ENCODE assay signal across 13 cellular contexts in the genomic region with DNA sequence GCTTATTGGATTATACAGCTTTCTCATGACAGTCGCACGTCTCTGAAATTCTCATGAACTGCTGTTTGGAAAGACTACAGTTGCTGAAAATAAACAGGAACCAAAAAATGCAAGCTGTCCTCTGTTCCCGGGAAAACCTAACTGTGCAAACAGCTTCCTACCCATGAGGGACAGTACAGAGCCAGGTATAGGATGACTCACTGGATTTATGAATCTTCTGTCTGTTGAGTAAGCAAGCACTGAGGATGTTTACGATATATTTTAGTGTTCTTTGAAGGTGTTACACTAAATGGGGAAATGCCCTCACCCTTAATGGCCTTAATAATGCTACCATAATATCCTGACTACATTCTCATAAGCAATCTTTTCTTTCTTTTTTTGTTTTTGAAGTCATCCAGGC.
"Had no signal": no experiment of that assay in that cellular context is flagged by ENCODE, and none has a peak within 500 bp of the region (broad histone marks: within the 10 kb centered on the region; RNA-seq: fewer than 3 reads in every experiment).

No MANE protein-coding gene starts in this region.

- FAIRE-seq: pancreas had no signal

- H3K4me3 ChIP-seq: ascending aorta, cardiac muscle cell, colonic mucosa, gastroesophageal sphincter, pancreas, transverse colon had no signal

- H3K27ac Mint-ChIP-seq: activated CD4-positive, alpha-beta memory T cell treated with anti-CD3 and anti-CD28 coated beads, Interleukin-2, amount 10 ng/mL, durations not matched to agents 7 days and 5 days; activated CD4-positive, alpha-beta T cell treated with anti-CD3 and anti-CD28 coated beads for 36 hours; mesothelial cell of epicardium; stimulated activated memory B cell treated with anti-CD40 and anti-IgM and Interleukin-4, amounts not matched to agents 10 μg/mL and 1 μg/mL and 100 μg/mL, for 72 hours had no signal

- H3K4me1 ChIP-seq: colonic mucosa, gastroesophageal sphincter had no signal

- DNase-seq: activated CD4-positive, alpha-beta memory T cell treated with anti-CD3 and anti-CD28 coated beads, Interleukin-2, amount 10 ng/mL, durations not matched to agents 7 days and 5 days; activated CD4-positive, alpha-beta T cell treated with anti-CD3 and anti-CD28 coated beads for 36 hours; activated gamma-delta T cell; activated T-cell treated with anti-CD3 and anti-CD28 coated beads, Interleukin-2, amount 50 U/mL, for 48 hours; colonic mucosa; pancreas; T1000; transverse colon had no signal

- ATAC-seq: activated CD4-positive, alpha-beta T cell treated with anti-CD3 and anti-CD28 coated beads for 36 hours; gastroesophageal sphincter; pancreas; stimulated activated memory B cell treated with anti-CD40 and anti-IgM and Interleukin-4, amounts not matched to agents 10 μg/mL and 1 μg/mL and 100 μg/mL, for 72 hours had no signal

- H3K27ac ChIP-seq: ascending aorta, cardiac muscle cell, colonic mucosa, gastroesophageal sphincter, pancreas, transverse colon had no signal

- H3K4me1 Mint-ChIP-seq: activated CD4-positive, alpha-beta memory T cell treated with anti-CD3 and anti-CD28 coated beads, Interleukin-2, amount 10 ng/mL, durations not matched to agents 7 days and 5 days; activated CD4-positive, alpha-beta T cell treated with anti-CD3 and anti-CD28 coated beads for 36 hours; stimulated activated memory B cell treated with anti-CD40 and anti-IgM and Interleukin-4, amounts not matched to agents 10 μg/mL and 1 μg/mL and 100 μg/mL, for 72 hours had no signal

- H3K27me3 ChIP-seq: ascending aorta, cardiac muscle cell, colonic mucosa, gastroesophageal sphincter, pancreas, transverse colon had no signal

- H3K36me3 Mint-ChIP-seq: mesothelial cell of epicardium; stimulated activated memory B cell treated with anti-CD40 and anti-IgM and Interleukin-4, amounts not matched to agents 10 μg/mL and 1 μg/mL and 100 μg/mL, for 72 hours had no signal

- H3K9me3 Mint-ChIP-seq: activated CD4-positive, alpha-beta memory T cell treated with anti-CD3 and anti-CD28 coated beads, Interleukin-2, amount 10 ng/mL, durations not matched to agents 7 days and 5 days; mesothelial cell of epicardium; stimulated activated memory B cell treated with anti-CD40 and anti-IgM and Interleukin-4, amounts not matched to agents 10 μg/mL and 1 μg/mL and 100 μg/mL, for 72 hours had no signal

- H3K4me3 Mint-ChIP-seq: activated CD4-positive, alpha-beta memory T cell treated with anti-CD3 and anti-CD28 coated beads, Interleukin-2, amount 10 ng/mL, durations not matched to agents 7 days and 5 days; activated CD4-positive, alpha-beta T cell treated with anti-CD3 and anti-CD28 coated beads for 36 hours; mesothelial cell of epicardium; stimulated activated memory B cell treated with anti-CD40 and anti-IgM and Interleukin-4, amounts not matched to agents 10 μg/mL and 1 μg/mL and 100 μg/mL, for 72 hours had no signal

- H3K36me3 ChIP-seq: ascending aorta, cardiac muscle cell, colonic mucosa, gastroesophageal sphincter, pancreas, transverse colon had no signal

- H3K9me3 ChIP-seq: ascending aorta, colonic mucosa, gastroesophageal sphincter, pancreas, transverse colon had no signal
